ENCODE assay signal across 9 cellular contexts in genomic region chr5:133049726-133050048, GRCh38. TPM values are rescaled to one million over a fixed set of nuclear protein-coding genes. Genes with fewer than 3 reads are reported as not detected.
DNase-seq lines count a peak whose midpoint lies in the region; ATAC-seq and TF ChIP-seq lines count a peak whose summit lies in the region.
"Had no signal": no experiment of that assay in that cellular context is flagged by ENCODE, and none has a peak within 500 bp of the region (broad histone marks: within the 10 kb centered on the region; RNA-seq: fewer than 3 reads in every experiment).

No MANE protein-coding gene starts in this region.

- peaks cover 22% of the 10 kb centered on the region for H3K4me1 Mint-ChIP-seq in T-helper 1 cell treated with Interleukin-12 subunit alpha and Interleukin-12 subunit beta and Interleukin-4 antibody, amounts not matched to agents 30 μg/mL and 1 μg/mL, for 36 hours (ENCODE audit: low read depth)

- H3K4me3 ChIP-seq in coronary artery: no peak overlapping the region
- no peak overlapping the region for H3K4me3 ChIP-seq in prostate gland

- H3K4me1 ChIP-seq in prostate gland (replicated peaks): peaks cover 3% of the 10 kb centered on the region

- H3K36me3 ChIP-seq in prostate gland: no peaks in the 10 kb centered on the region

- no peaks in the 10 kb centered on the region for H3K27me3 Mint-ChIP-seq in T-helper 1 cell treated with Interleukin-12 subunit alpha and Interleukin-12 subunit beta and Interleukin-4 antibody, amounts not matched to agents 30 μg/mL and 1 μg/mL, for 36 hours (ENCODE audit: low read depth)

- H3K27ac ChIP-seq in coronary artery: peak overlapping the region; percentile 9 to 66
- peak overlapping the region; percentile 35 to 37 for H3K27ac ChIP-seq in prostate gland

- H3K36me3 Mint-ChIP-seq in T-helper 1 cell treated with Interleukin-12 subunit alpha and Interleukin-12 subunit beta and Interleukin-4 antibody, amounts not matched to agents 30 μg/mL and 1 μg/mL, for 36 hours (ENCODE audit: low read depth): peaks cover 1% of the 10 kb centered on the region

- H3K9me3 Mint-ChIP-seq in T-helper 1 cell treated with Interleukin-12 subunit alpha and Interleukin-12 subunit beta and Interleukin-4 antibody, amounts not matched to agents 30 μg/mL and 1 μg/mL, for 36 hours: no peaks in the 10 kb centered on the region

- TF ChIP-seq CTCF in coronary artery (IDR thresholded peaks at IDR 0.05) (no peak), prostate gland (IDR thresholded peaks at IDR 0.05) (no peak), GM13976 (IDR thresholded peaks at IDR 0.05; ENCODE audit: borderline replicate concordance, control extremely low read depth, extremely low read depth, insufficient read depth, missing control alignments) (no peak)

- in situ Hi-C loops in GM13976 (cut with MboI; ENCODE audit: low sequenced_read_pairs, unreplicated experiment): no loop called here

- 4% methylated on average over 1 of the region's 1 CpG for WGBS in prostate gland

- intact Hi-C loops in prostate gland (cut with DNase I): loop anchor here (2.0 to 10.0 kb wide), 2 partner anchors 87 to 225 kb away; partner anchors contain the start of gene AFF4

- ATAC-seq in GM21367 (IDR thresholded peaks at IDR 0.05; ENCODE audit: unreplicated experiment) (no peak), HG02981 (IDR thresholded peaks at IDR 0.05; ENCODE audit: unreplicated experiment) (no peak)

- TF ChIP-seq POLR2A in prostate gland (IDR thresholded peaks at IDR 0.05): no peak

- peak overlapping the region; percentile 18 for H3K4me3 Mint-ChIP-seq in T-helper 1 cell treated with Interleukin-12 subunit alpha and Interleukin-12 subunit beta and Interleukin-4 antibody, amounts not matched to agents 30 μg/mL and 1 μg/mL, for 36 hours

- DNase-seq in T-helper 1 cell: no peak
- peak; percentile 10 for DNase-seq in NCI-H526 treated with DMSO at 0.1 percent for 48 hours (lab: John Stamatoyannopoulos, UW)
- DNase-seq in coronary artery (ENCODE audit: low spot score): no peak
- DNase-seq in prostate gland (ENCODE audit: low spot score): no peak
- DNase-seq in GM13976 (ENCODE audit: low spot score): no peak
- DNase-seq: effector CD8-positive, alpha-beta T cell had no signal

- H3K9me3 ChIP-seq in prostate gland: no peaks in the 10 kb centered on the region

- no peak overlapping the region for H3K27ac Mint-ChIP-seq in T-helper 1 cell treated with Interleukin-12 subunit alpha and Interleukin-12 subunit beta and Interleukin-4 antibody, amounts not matched to agents 30 μg/mL and 1 μg/mL, for 36 hours

- H3K27me3 ChIP-seq in prostate gland (replicated peaks; ENCODE audit: insufficient read depth): no peaks in the 10 kb centered on the region

RNA-seq across cellular contexts. Expression of gene HSPA4, which starts 2.1 kb away (rescaled TPM):
- 10 to 100 TPM; 51.1 to 73.5 TPM for total RNA-seq in prostate gland

RNA-seq across cellular contexts. Expression of gene ZCCHC10, which starts 23.3 kb away (rescaled TPM):
- 10 to 100 TPM in 1 of 2 donors, 1 to 10 TPM in 1; 7.8 to 10.5 TPM for total RNA-seq in prostate gland
